Comparison of ENCODE assay signal across 18 cellular contexts in genomic region chr6:16470502-16471221, GRCh38.
A peak's percentile ranks its signal among the peaks of the same experiment; 100 is the strongest.
DNase-seq lines count a peak whose midpoint lies in the region; ATAC-seq and FAIRE-seq lines count a peak whose summit lies in the region.
"Had no signal": no experiment of that assay in that cellular context is flagged by ENCODE, and none has a peak within 500 bp of the region (broad histone marks: within the 10 kb centered on the region; RNA-seq: fewer than 3 reads in every experiment).

No MANE protein-coding gene starts in this region.

- H3K9me3 Mint-ChIP-seq in CD4-positive, CD25-positive, alpha-beta regulatory T cell: no peaks in the 10 kb centered on the region
- H3K9me3 Mint-ChIP-seq in CD8-positive, alpha-beta memory T cell: no peaks in the 10 kb centered on the region
- H3K9me3 Mint-ChIP-seq in central memory CD8-positive, alpha-beta T cell: no peaks in the 10 kb centered on the region

- peaks cover 58% of the 10 kb centered on the region for H3K4me1 ChIP-seq in CD4-positive, CD25-positive, alpha-beta regulatory T cell (ENCODE audit: control insufficient read depth, insufficient read depth, low read length, poor library complexity, severe bottlenecking)
- peaks cover 34% of the 10 kb centered on the region for H3K4me1 ChIP-seq in CD8-positive, alpha-beta memory T cell (ENCODE audit: insufficient read depth, low read length)
- H3K4me1 ChIP-seq: BLaER1 treated with 17β-estradiol and CSF1 and Interleukin-3, amounts not matched to agents 10 nM and 100 nM had no signal

- POLR2A ChIA-PET in CD8-positive, alpha-beta memory T cell (lab: Charles Lee): interaction anchor here (0.7 kb wide), 1 partner anchor 34 kb away, joined by 4 read pairs; no protein-coding TSS in a partner anchor

- H3K4me1 Mint-ChIP-seq in CD4-positive, CD25-positive, alpha-beta regulatory T cell: peaks cover 55 to 89% (median 66%) of the 10 kb centered on the region in 4 donors
- peaks cover 65 to 87% (median 86%) of the 10 kb centered on the region in 3 donors for H3K4me1 Mint-ChIP-seq in CD8-positive, alpha-beta memory T cell
- peaks cover 57% of the 10 kb centered on the region for H3K4me1 Mint-ChIP-seq in central memory CD8-positive, alpha-beta T cell

- H3K36me3 ChIP-seq in CD4-positive, CD25-positive, alpha-beta regulatory T cell (ENCODE audit: control insufficient read depth, insufficient read depth, low read length): peaks cover 5% of the 10 kb centered on the region
- H3K36me3 ChIP-seq in CD8-positive, alpha-beta memory T cell (ENCODE audit: insufficient read depth, low read length): no peaks in the 10 kb centered on the region
- H3K36me3 ChIP-seq: heart right ventricle, thyroid gland had no signal

- ATAC-seq in CD4-positive, CD25-positive, alpha-beta regulatory T cell (ENCODE audit: low read depth in 2 of 2): no peak
- ATAC-seq in central memory CD8-positive, alpha-beta T cell (replicated peaks; ENCODE audit: extremely low read depth, poor library complexity, severe bottlenecking): no peak
- ATAC-seq in GM18907 (IDR thresholded peaks at IDR 0.05; ENCODE audit: unreplicated experiment): no peak
- ATAC-seq: heart right ventricle had no signal

- no peak for FAIRE-seq in urothelium cell line (lab: Jason Lieb, UNC)
- FAIRE-seq: keratinocyte had no signal

- H3K27me3 Mint-ChIP-seq in CD4-positive, CD25-positive, alpha-beta regulatory T cell: no peaks in the 10 kb centered on the region
- no peaks in the 10 kb centered on the region for H3K27me3 Mint-ChIP-seq in CD8-positive, alpha-beta memory T cell
- no peaks in the 10 kb centered on the region for H3K27me3 Mint-ChIP-seq in central memory CD8-positive, alpha-beta T cell

- CTCF ChIA-PET in CD8-positive, alpha-beta memory T cell (lab: Charles Lee): interaction anchor here (1.6 kb wide), 1 partner anchor 12 kb away, joined by 3 read pairs; no protein-coding TSS in a partner anchor

- no peak overlapping the region for H3K27ac ChIP-seq in CD4-positive, CD25-positive, alpha-beta regulatory T cell (ENCODE audit: insufficient read depth, low read length, poor library complexity, severe bottlenecking)
- H3K27ac ChIP-seq in CD8-positive, alpha-beta memory T cell (ENCODE audit: low read depth, low read length): no peak overlapping the region
- H3K27ac ChIP-seq: BLaER1 treated with 17β-estradiol and CSF1 and Interleukin-3, amounts not matched to agents 10 nM and 100 nM; heart right ventricle had no signal

- H3K27me3 ChIP-seq in CD4-positive, CD25-positive, alpha-beta regulatory T cell (ENCODE audit: control insufficient read depth, insufficient read depth, low read length): no peaks in the 10 kb centered on the region
- no peaks in the 10 kb centered on the region for H3K27me3 ChIP-seq in CD8-positive, alpha-beta memory T cell (ENCODE audit: insufficient read depth, low read length, poor library complexity, severe bottlenecking)
- H3K27me3 ChIP-seq: BLaER1 treated with 17β-estradiol and CSF1 and Interleukin-3, amounts not matched to agents 10 nM and 100 nM; heart right ventricle; thyroid gland had no signal

- H3K4me3 Mint-ChIP-seq in CD4-positive, CD25-positive, alpha-beta regulatory T cell: peak overlapping the region in 2 of 4 donors; percentile 4 to 62
- H3K4me3 Mint-ChIP-seq in CD8-positive, alpha-beta memory T cell: no peak overlapping the region
- H3K4me3 Mint-ChIP-seq in central memory CD8-positive, alpha-beta T cell: no peak overlapping the region
- H3K4me3 Mint-ChIP-seq: neural crest cell had no signal

- peaks cover 7% of the 10 kb centered on the region for H3K36me3 Mint-ChIP-seq in CD4-positive, CD25-positive, alpha-beta regulatory T cell
- H3K36me3 Mint-ChIP-seq in CD8-positive, alpha-beta memory T cell: peaks cover 6 to 26% (median 17%) of the 10 kb centered on the region in 3 donors
- H3K36me3 Mint-ChIP-seq in central memory CD8-positive, alpha-beta T cell (ENCODE audit: insufficient read depth): peaks cover 17% of the 10 kb centered on the region

- H3K9me3 ChIP-seq in CD4-positive, CD25-positive, alpha-beta regulatory T cell (ENCODE audit: control insufficient read depth in 2 of 2, low read length in 2 of 2): no peaks in the 10 kb centered on the region
- H3K9me3 ChIP-seq in CD8-positive, alpha-beta memory T cell (ENCODE audit: low read length): no peaks in the 10 kb centered on the region
- H3K9me3 ChIP-seq: heart right ventricle, thyroid gland had no signal

- peak overlapping the region; percentile 69 for H3K4me3 ChIP-seq in CD4-positive, CD25-positive, alpha-beta regulatory T cell (ENCODE audit: low read depth, low read length)
- H3K4me3 ChIP-seq in CD8-positive, alpha-beta memory T cell (ENCODE audit: low read length): no peak overlapping the region
- H3K4me3 ChIP-seq: BLaER1 treated with 17β-estradiol and CSF1 and Interleukin-3, amounts not matched to agents 10 nM and 100 nM; heart right ventricle; thyroid gland had no signal

- no peak for DNase-seq in CD4-positive, CD25-positive, alpha-beta regulatory T cell
- DNase-seq in CD8-positive, alpha-beta memory T cell: no peak
- DNase-seq in NCI-H82 treated with DMSO at 0.1 percent for 48 hours (lab: John Stamatoyannopoulos, UW; ENCODE audit: unreplicated experiment) (peak; percentile 82), COLO668 (lab: John Stamatoyannopoulos, UW; ENCODE audit: unreplicated experiment) (no peak), urothelium cell line (ENCODE audit: low spot score) (no peak)
- DNase-seq in central memory CD8-positive, alpha-beta T cell (ENCODE audit: low spot score in 2 of 2): no peak
- DNase-seq: activated CD4-positive, alpha-beta T cell treated with anti-CD3 and anti-CD28 coated beads, Interleukin-2, amount 50 U/mL, for 4 hours; activated gamma-delta T cell; GOT3; heart right ventricle; SHP77; stimulated activated CD4-positive, alpha-beta T cell treated with anti-CD3 and anti-CD28 coated beads, Interleukin-1b, Interleukin-23, amount 100 ng/mL, for 48 hours; T1000 had no signal

- peak overlapping the region; percentile 85 to 93 (median 91) for H3K27ac Mint-ChIP-seq in CD4-positive, CD25-positive, alpha-beta regulatory T cell
- H3K27ac Mint-ChIP-seq in CD8-positive, alpha-beta memory T cell: peak overlapping the region in 7 of 8 donors; percentile 8 to 90 (median 64)
- peak overlapping the region; percentile 74 for H3K27ac Mint-ChIP-seq in central memory CD8-positive, alpha-beta T cell (ENCODE audit: low read depth)
